In the genomic region with DNA sequence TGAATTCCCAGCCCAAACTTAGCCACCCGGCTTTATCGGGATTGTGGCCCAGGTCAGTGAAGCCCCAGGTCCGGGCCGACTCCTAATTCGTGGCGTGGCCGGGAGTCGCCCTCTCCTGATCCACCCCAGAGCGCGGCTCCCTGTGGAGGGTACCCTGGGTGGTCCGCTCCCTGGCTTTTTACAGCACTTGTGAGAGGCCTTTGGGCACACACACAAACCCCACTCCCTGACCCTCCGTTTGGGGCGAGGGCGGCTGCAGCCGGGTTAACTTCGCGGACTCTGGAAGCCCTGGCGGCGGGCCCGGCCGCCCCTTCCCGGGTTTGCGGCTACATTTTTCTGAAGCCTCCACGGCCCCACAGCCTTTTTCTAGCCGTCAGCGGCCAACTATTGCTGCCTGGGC, we compare ENCODE assay signal across 8 cellular contexts. TPM values are rescaled to one million over a fixed set of nuclear protein-coding genes. Genes with fewer than 3 reads are reported as not detected.
DNase-seq lines count a peak whose midpoint lies in the region; ATAC-seq, FAIRE-seq and TF ChIP-seq lines count a peak whose summit lies in the region.

No MANE protein-coding gene starts in this region.

- H2BK15ac ChIP-seq in H9 (ENCODE audit: low read depth, low read length), result no peak overlapping the region

- H2AFZ ChIP-seq in H9 (ENCODE audit: low read length), result no peak overlapping the region

- intact Hi-C loops in activated T-helper 2 cell treated with anti-CD3 and anti-CD28 coated beads, Interferon-gamma antibody, Interleukin-2, Interleukin-4, amounts not matched to agents 10 μg/mL and 5 μg/mL and 100 μg/mL, durations not matched to agents 14 hours and 24 hours and 36 hours (cut with micrococcal nuclease), result loop anchor here (2.0 to 5.0 kb wide), 3 partner anchors 122 to 495 kb away; a partner anchor contains a TSS
- intact Hi-C loops in heart right ventricle (cut with DNase I), result loop anchor here in 6 of 10 donors (5.0 to 10.0 kb wide), 7 partner anchors 102 to 580 kb away; a partner anchor contains a TSS

- H3K23me2 ChIP-seq in H9 (ENCODE audit: insufficient read length, low read depth, low read length, poor library complexity, severe bottlenecking), result peaks cover 7% of the 10 kb centered on the region

- H3K27me3 Mint-ChIP-seq in activated T-helper 2 cell treated with anti-CD3 and anti-CD28 coated beads, Interferon-gamma antibody, Interleukin-2, Interleukin-4, amounts not matched to agents 10 μg/mL and 5 μg/mL and 100 μg/mL, durations not matched to agents 14 hours and 24 hours and 36 hours (ENCODE audit: low read depth), result no peaks in the 10 kb centered on the region
- H3K27me3 Mint-ChIP-seq in H9 (ENCODE audit: low read depth), result peaks cover 3% of the 10 kb centered on the region; the same call in 1 of the 2 replicates

- H2BK12ac ChIP-seq in H9 (ENCODE audit: insufficient read length, low read depth, low read length), result no peak overlapping the region

- 33% methylated on average over 26 of the region's 26 CpGs for WGBS in heart right ventricle, 2 donors
- WGBS in small intestine, 3 donors, result 28 to 55% (median 41%) methylated on average over 26 of the region's 26 CpGs
- WGBS in H9 (ENCODE audit: extremely low coverage, insufficient read length, low lambda C conversion rate), result no CpG with 5 or more reads among the region's 26 CpGs

- no peaks in the 10 kb centered on the region for H3K36me3 ChIP-seq in H7 (replicated peaks; ENCODE audit: control insufficient read depth, insufficient read depth, low read length)
- H3K36me3 ChIP-seq in heart right ventricle, result peaks cover 0 to 13% (median 0%) of the 10 kb centered on the region in 9 donors
- no peaks in the 10 kb centered on the region for H3K36me3 ChIP-seq in small intestine (ENCODE audit: control insufficient read depth in 2 of 2, insufficient read depth in 2 of 2, low read length in 2 of 2)

- TF ChIP-seq CTCF in heart right ventricle (IDR thresholded peaks at IDR 0.05), result no peak
- no peak for TF ChIP-seq CTCF in H9 (conservative IDR thresholded peaks at IDR 0.05)

- H3K4me2 ChIP-seq in H9 (ENCODE audit: insufficient read depth, insufficient read length, low read length), result no peak overlapping the region

- H3K9me3 Mint-ChIP-seq in activated T-helper 2 cell treated with anti-CD3 and anti-CD28 coated beads, Interferon-gamma antibody, Interleukin-2, Interleukin-4, amounts not matched to agents 10 μg/mL and 5 μg/mL and 100 μg/mL, durations not matched to agents 14 hours and 24 hours and 36 hours, result peaks cover 15% of the 10 kb centered on the region
- peaks cover 73 to 77% of the 10 kb centered on the region in 2 experiments for H3K9me3 Mint-ChIP-seq in H9

- H3K4me1 Mint-ChIP-seq in activated T-helper 2 cell treated with anti-CD3 and anti-CD28 coated beads, Interferon-gamma antibody, Interleukin-2, Interleukin-4, amounts not matched to agents 10 μg/mL and 5 μg/mL and 100 μg/mL, durations not matched to agents 14 hours and 24 hours and 36 hours (ENCODE audit: low read depth), result peaks cover 9% of the 10 kb centered on the region
- no peaks in the 10 kb centered on the region for H3K4me1 Mint-ChIP-seq in H9

- H2AK5ac ChIP-seq in H9 (ENCODE audit: insufficient read length, low read length), result no peak overlapping the region

- DNase-seq in H7 (peak; percentile 11), heart right ventricle (no peak), small intestine (no peak), H9 (no peak), COR-L47 (lab: John Stamatoyannopoulos, UW) (no peak)
- no peak for DNase-seq in activated T-helper 2 cell treated with anti-CD3 and anti-CD28 coated beads, Interferon-gamma antibody, Interleukin-2, Interleukin-4, amounts not matched to agents 10 μg/mL and 5 μg/mL and 100 μg/mL, durations not matched to agents 14 hours and 24 hours and 36 hours (ENCODE audit: low spot score)
- no peak for DNase-seq in activated CD4-positive, CD25-positive, alpha-beta regulatory T cell treated with anti-CD3 and anti-CD28 coated beads, Interleukin-2, amount 50 U/mL, for 72 hours

- H4K8ac ChIP-seq in H9 (replicated peaks; ENCODE audit: insufficient read length, low read depth, low read length), result no peak overlapping the region

- H4K20me1 ChIP-seq in H9 (ENCODE audit: control insufficient read depth, insufficient read depth, insufficient read length), result no peaks in the 10 kb centered on the region

- ATAC-seq in heart right ventricle (peak in 4 of 8 donors; percentile 1 to 36 (median 8)), HG03378 (IDR thresholded peaks at IDR 0.05; ENCODE audit: unreplicated experiment) (no peak)

- peaks cover 0 to 36% (median 0%) of the 10 kb centered on the region in 11 donors for H3K9me3 ChIP-seq in heart right ventricle
- H3K9me3 ChIP-seq in small intestine (ENCODE audit: control insufficient read depth, low read depth), result no peaks in the 10 kb centered on the region
- H3K9me3 ChIP-seq in H9 (ENCODE audit: control insufficient read depth, low read depth, low read length), result peaks cover 40% of the 10 kb centered on the region

- H3K27ac ChIP-seq in heart right ventricle, result peak overlapping the region; percentile 59 to 91 (median 74)
- peak overlapping the region; percentile 27 to 83 for H3K27ac ChIP-seq in small intestine (ENCODE audit: low read depth in 1 of 2, low read length in 1 of 2)
- H3K27ac ChIP-seq in H9 (ENCODE audit: insufficient read length, low read depth, low read length), result no peak overlapping the region

- H3K9ac ChIP-seq in H9 (ENCODE audit: extremely low read depth, insufficient read length, low read length), result no peak overlapping the region

- no peak overlapping the region for H3K4me3 ChIP-seq in H7 (ENCODE audit: insufficient read depth, low read depth, low read length)
- peak overlapping the region; percentile 48 to 92 (median 74) for H3K4me3 ChIP-seq in heart right ventricle
- peak overlapping the region; percentile 51 to 58 for H3K4me3 ChIP-seq in small intestine (ENCODE audit: low read depth in 1 of 2, low read length in 2 of 2)

- no peak overlapping the region for H4K91ac ChIP-seq in H9 (ENCODE audit: insufficient read length, low read depth, low read length)

- H3K23ac ChIP-seq in H9 (ENCODE audit: insufficient read length, low read depth, low read length), result no peak overlapping the region

- no peak overlapping the region for H2BK5ac ChIP-seq in H9 (ENCODE audit: insufficient read length, low read length)

- no peaks in the 10 kb centered on the region for H3K79me1 ChIP-seq in H9 (ENCODE audit: insufficient read depth, low read depth, low read length, poor library complexity, severe bottlenecking)

- H3K36me3 Mint-ChIP-seq in activated T-helper 2 cell treated with anti-CD3 and anti-CD28 coated beads, Interferon-gamma antibody, Interleukin-2, Interleukin-4, amounts not matched to agents 10 μg/mL and 5 μg/mL and 100 μg/mL, durations not matched to agents 14 hours and 24 hours and 36 hours (ENCODE audit: low read depth), result peaks cover 24% of the 10 kb centered on the region
- peaks cover 9 to 23% (median 10%) of the 10 kb centered on the region in 3 experiments; a peak in 6 of 7 replicates for H3K36me3 Mint-ChIP-seq in H9 (ENCODE audit: insufficient read depth in 1 of 3, low read depth in 3 of 3)

- H3K79me2 ChIP-seq in H9 (ENCODE audit: insufficient read depth, low read length), result no peaks in the 10 kb centered on the region

- H3K27me3 ChIP-seq in H7 (ENCODE audit: control insufficient read depth, insufficient read depth, low read length) (no peaks in the 10 kb centered on the region), heart right ventricle (no peaks in the 10 kb centered on the region), small intestine (ENCODE audit: control insufficient read depth in 2 of 2, insufficient read depth in 2 of 2, low read length in 2 of 2) (no peaks in the 10 kb centered on the region), H9 (ENCODE audit: insufficient read depth, low read length) (no peaks in the 10 kb centered on the region)

- no peak overlapping the region for H3K4ac ChIP-seq in H9 (ENCODE audit: low read depth, low read length)

- no peak overlapping the region for H3T11ph ChIP-seq in H9 (ENCODE audit: low read length)

- no peak overlapping the region for H4K5ac ChIP-seq in H9 (ENCODE audit: insufficient read length, low read depth, low read length)

- H3K4me3 Mint-ChIP-seq in activated T-helper 2 cell treated with anti-CD3 and anti-CD28 coated beads, Interferon-gamma antibody, Interleukin-2, Interleukin-4, amounts not matched to agents 10 μg/mL and 5 μg/mL and 100 μg/mL, durations not matched to agents 14 hours and 24 hours and 36 hours (ENCODE audit: low read depth), result peak overlapping the region; percentile 91
- no peak overlapping the region for H3K4me3 Mint-ChIP-seq in H9

- no peak overlapping the region for H3K18ac ChIP-seq in H9 (ENCODE audit: insufficient read length, low read depth, low read length)

- no peak overlapping the region for H2BK20ac ChIP-seq in H9 (ENCODE audit: low read depth, low read length, poor library complexity, severe bottlenecking)

- no peak for FAIRE-seq in small intestine (lab: Jason Lieb, UNC)

- H2BK120ac ChIP-seq in H9 (ENCODE audit: low read depth, low read length, poor library complexity, severe bottlenecking), result no peak overlapping the region

- no peak overlapping the region for H3K27ac Mint-ChIP-seq in activated T-helper 2 cell treated with anti-CD3 and anti-CD28 coated beads, Interferon-gamma antibody, Interleukin-2, Interleukin-4, amounts not matched to agents 10 μg/mL and 5 μg/mL and 100 μg/mL, durations not matched to agents 14 hours and 24 hours and 36 hours
- no peak overlapping the region for H3K27ac Mint-ChIP-seq in H9

- H3K4me1 ChIP-seq in heart right ventricle (peaks cover 5 to 19% (median 14%) of the 10 kb centered on the region in 9 donors), small intestine (ENCODE audit: control insufficient read depth in 2 of 2, insufficient read depth in 1 of 2, low read depth in 1 of 2, low read length in 1 of 2) (peaks cover 3% of the 10 kb centered on the region in 2 donors), H9 (ENCODE audit: insufficient read depth, low read length) (no peaks in the 10 kb centered on the region)

- no peak overlapping the region for H3K14ac ChIP-seq in H9 (ENCODE audit: insufficient read depth, low read length)

- no peak overlapping the region for H3K56ac ChIP-seq in H9 (ENCODE audit: insufficient read length, low read depth, low read length)

RNA-seq across cellular contexts. Expression of a gene that starts 56.5 kb away (rescaled TPM):
- total RNA-seq in H7 (2014; rRNA removed; shearing (Covaris generic)), result 0.24 and 0.70 TPM in 2 replicates
- 4.5 and 6.3 TPM in 2 replicates for total RNA-seq in activated T-helper 2 cell treated with anti-CD3 and anti-CD28 coated beads, Interferon-gamma antibody, Interleukin-2, Interleukin-4, amounts not matched to agents 10 μg/mL and 5 μg/mL and 100 μg/mL, durations not matched to agents 14 hours and 24 hours and 36 hours
- total RNA-seq in heart right ventricle (10 to 100 TPM in 3 of 10 donors, 1 to 10 TPM in 7; 6.9 to 11.5 (median 9.1) TPM), H9 (2021) (2.6 and 3.1 TPM in 2 replicates)
- polyA plus RNA-seq in heart right ventricle (1 to 10 TPM; 2.7 to 4.3 TPM), small intestine (1 to 10 TPM; 1.8 to 2.9 (median 2.7) TPM)

RNA-seq across cellular contexts. Expression of a gene that starts 56.5 kb away (rescaled TPM):
- not detected in 2 replicates for total RNA-seq in H7 (2014; rRNA removed; shearing (Covaris generic))
- 3.4 and 3.5 TPM in 2 replicates for total RNA-seq in activated T-helper 2 cell treated with anti-CD3 and anti-CD28 coated beads, Interferon-gamma antibody, Interleukin-2, Interleukin-4, amounts not matched to agents 10 μg/mL and 5 μg/mL and 100 μg/mL, durations not matched to agents 14 hours and 24 hours and 36 hours
- total RNA-seq in heart right ventricle, result 1 to 10 TPM; 1.4 to 4.1 (median 2.8) TPM
- 1 to 10 TPM in 1 of 2 donors, under 1 TPM in 1; 0.78 to 1.0 TPM for polyA plus RNA-seq in heart right ventricle
- polyA plus RNA-seq in small intestine, result under 1 TPM; 0.22 to 0.91 (median 0.81) TPM
- 4.9 and 5.0 TPM in 2 replicates for total RNA-seq in H9 (2021)
